In the genomic region with DNA sequence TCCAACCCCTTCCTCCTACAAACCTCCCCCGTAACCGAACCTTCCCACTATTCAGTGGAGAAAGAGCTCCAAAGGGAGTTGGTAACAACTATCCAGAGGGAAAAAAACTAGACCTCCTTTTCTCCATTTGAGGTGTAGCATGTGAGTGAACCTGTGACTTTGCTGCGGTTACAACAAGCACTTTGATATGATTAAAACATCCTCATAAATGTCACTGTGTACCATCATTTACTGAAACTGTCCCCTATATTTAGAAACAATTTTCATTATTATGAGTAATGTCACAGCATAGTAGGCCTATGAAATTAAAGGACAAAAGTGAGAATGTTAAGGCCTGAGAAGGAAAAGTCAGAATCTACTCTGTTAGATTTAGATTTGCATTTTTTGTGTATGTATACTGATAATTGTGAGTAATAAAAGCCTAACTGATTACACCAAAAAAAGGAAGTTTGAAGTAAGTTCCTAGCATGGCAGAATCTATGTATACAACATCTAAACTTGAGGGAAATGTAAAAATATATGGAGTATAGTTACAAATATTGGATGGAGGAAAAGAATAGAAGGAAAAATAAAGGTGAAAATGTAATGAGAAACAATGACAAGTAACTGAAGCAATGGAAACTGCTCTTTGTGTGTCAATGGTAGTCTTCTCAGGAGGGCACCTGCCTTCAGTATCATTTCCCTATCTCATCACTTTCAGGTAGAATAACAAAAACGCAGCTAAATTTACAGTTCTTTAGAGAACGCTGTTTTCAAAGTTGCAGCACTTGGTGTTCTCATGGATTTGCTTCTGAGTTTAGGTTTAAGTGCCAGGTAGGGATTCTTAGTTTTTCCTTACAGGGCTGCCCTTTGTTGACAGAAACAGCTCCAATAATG, we compare ENCODE assay signal across 26 cellular contexts.
DNase-seq lines count a peak whose midpoint lies in the region; ATAC-seq and TF ChIP-seq lines count a peak whose summit lies in the region.
"Had no signal": no experiment of that assay in that cellular context is flagged by ENCODE, and none has a peak within 500 bp of the region (broad histone marks: within the 10 kb centered on the region; RNA-seq: fewer than 3 reads in every experiment).

No MANE protein-coding gene starts in this region.

- no peak overlapping the region for H3K27ac ChIP-seq in ovary
- H3K27ac ChIP-seq: A549, heart left ventricle, left ventricle myocardium inferior, parathyroid adenoma, thoracic aorta had no signal

- TF ChIP-seq EP300 in ovary (IDR thresholded peaks at IDR 0.05), result no peak

- no peaks in the 10 kb centered on the region for H3K36me3 ChIP-seq in ovary
- H3K36me3 ChIP-seq: BE2C, heart left ventricle, left ventricle myocardium inferior, thoracic aorta had no signal

- H3K4me3 ChIP-seq in ovary, result no peak overlapping the region
- H3K4me3 ChIP-seq: A549, GM23338, heart left ventricle, left ventricle myocardium inferior, thoracic aorta had no signal

- H3K4me1 ChIP-seq in ovary (ENCODE audit: insufficient read depth), result no peaks in the 10 kb centered on the region
- H3K4me1 ChIP-seq: A549, BE2C, heart left ventricle, left ventricle myocardium inferior, parathyroid adenoma had no signal

- DNase-seq in ovary, result no peak
- no peak for DNase-seq in kidney glomerular epithelial cell (lab: John Stamatoyannopoulos, UW)
- no peak for DNase-seq in activated CD4-positive, alpha-beta T cell treated with anti-CD3 and anti-CD28 coated beads for 48 hours
- DNase-seq: activated CD4-positive, alpha-beta T cell treated with anti-CD3 and anti-CD28 coated beads, Interleukin-2, amount 50 U/mL, for 4 hours; activated gamma-delta T cell; BE2C; COR-L47; DMS79 treated with DMSO at 0.1 percent for 48 hours; heart left ventricle; left ventricle myocardium inferior; NCI-H1105 treated with DMSO at 0.1 percent for 48 hours; NCI-H2081 treated with DMSO at 0.1 percent for 48 hours; NCI-H510A; SK-N-SH had no signal

- WGBS in ovary, 3 donors, result 85 to 95% (median 88%) methylated on average over 5 of the region's 5 CpGs

- TF ChIP-seq CTCF in ovary (IDR thresholded peaks at IDR 0.05), result no peak

- intact Hi-C loops in ovary (cut with DNase I), result no loop called here

- ATAC-seq in GM18498 (IDR thresholded peaks at IDR 0.05; ENCODE audit: unreplicated experiment), result peak; percentile 74
- peak; percentile 68 for ATAC-seq in GM21515 (IDR thresholded peaks at IDR 0.05; ENCODE audit: unreplicated experiment)
- ATAC-seq in HG02885 (IDR thresholded peaks at IDR 0.05; ENCODE audit: poor library complexity, unreplicated experiment), result peak; percentile 60
- ATAC-seq in HG03565 (IDR thresholded peaks at IDR 0.05; ENCODE audit: unreplicated experiment), result peak; percentile 56
- ATAC-seq in GM19395 (IDR thresholded peaks at IDR 0.05; ENCODE audit: unreplicated experiment), result no peak
- ATAC-seq: A549; GM23338; heart left ventricle; natural killer cell treated with Interleukin-12 subunit alpha and Interleukin-12 subunit beta and Interleukin-15 and Interleukin-18, amount 100 ng/mL, for 72 hours; sciatic nerve; stimulated activated memory B cell treated with anti-CD40 and anti-IgM and Interleukin-4, amounts not matched to agents 10 μg/mL and 1 μg/mL and 100 μg/mL, for 72 hours had no signal

- no peaks in the 10 kb centered on the region for H3K27me3 ChIP-seq in ovary
- H3K27me3 ChIP-seq: BE2C, heart left ventricle had no signal

- TF ChIP-seq POLR2A in ovary (IDR thresholded peaks at IDR 0.05), result no peak

- no peaks in the 10 kb centered on the region for H3K9me3 ChIP-seq in ovary
- H3K9me3 ChIP-seq: A549, BE2C, heart left ventricle, left ventricle myocardium inferior, SK-N-SH, thoracic aorta had no signal
